In genomic region chr2:42969231-42970150, GRCh38 we compare ENCODE assay signal across 11 cellular contexts.
DNase-seq lines count a peak whose midpoint lies in the region; ATAC-seq and TF ChIP-seq lines count a peak whose summit lies in the region.
"Had no signal": no experiment of that assay in that cellular context is flagged by ENCODE, and none has a peak within 500 bp of the region (broad histone marks: within the 10 kb centered on the region; RNA-seq: fewer than 3 reads in every experiment).

No MANE protein-coding gene starts in this region.

- no peak for TF ChIP-seq EP300 in gastroesophageal sphincter (IDR thresholded peaks at IDR 0.05)

- no peaks in the 10 kb centered on the region for H3K27me3 ChIP-seq in gastroesophageal sphincter
- H3K27me3 ChIP-seq in spleen (replicated peaks in 1 of 7): no peaks in the 10 kb centered on the region

- peak; percentile 46 for ATAC-seq in gastroesophageal sphincter

- H3K36me3 ChIP-seq in gastroesophageal sphincter (no peaks in the 10 kb centered on the region), spleen (no peaks in the 10 kb centered on the region)

- TF ChIP-seq POLR2A in gastroesophageal sphincter (IDR thresholded peaks at IDR 0.05) (no peak), spleen (IDR thresholded peaks at IDR 0.05) (no peak)

- WGBS in adipose tissue, 3 donors: 66 to 84% (median 67%) methylated on average over 12 of the region's 12 CpGs
- WGBS in gastroesophageal sphincter (ENCODE audit: low coverage in 1 of 2), 2 donors: 83% methylated on average over 6 of the region's 12 CpGs; no CpG with 5 or more reads in 1 of the 2 donors
- 74 to 86% (median 78%) methylated on average over 11 to 12 of the region's 12 CpGs for WGBS in spleen, 5 donors

- H3K9me3 ChIP-seq in gastroesophageal sphincter (peaks cover 0 to 6% (median 0%) of the 10 kb centered on the region in 3 donors), spleen (no peaks in the 10 kb centered on the region)

- H3K4me1 ChIP-seq in gastroesophageal sphincter (peaks cover 0 to 47% (median 13%) of the 10 kb centered on the region in 3 donors), spleen (peaks cover 3 to 47% (median 17%) of the 10 kb centered on the region in 6 donors)

- TF ChIP-seq CTCF in gastroesophageal sphincter (IDR thresholded peaks at IDR 0.05) (no peak), spleen (IDR thresholded peaks at IDR 0.05 in 8 of 11, conservative IDR thresholded peaks at IDR 0.05 in 3 of 11) (no peak)

- H3K4me3 ChIP-seq in gastroesophageal sphincter (no peak overlapping the region), spleen (no peak overlapping the region)

- intact Hi-C loops in spleen (cut with DNase I; ENCODE audit: low total_unique reads) (loop anchor here (10.0 kb wide), 1 partner anchor 255 kb away; the partner anchor contains the start of gene ZFP36L2), head of caudate nucleus (cut with DNase I) (loop anchor here (5.0 kb wide), 1 partner anchor 258 kb away; the partner anchor contains the start of gene ZFP36L2)

- DNase-seq in GM04504 (ENCODE audit: low read depth) (peak; percentile 87), spleen (peak; percentile 48), middle frontal gyrus (ENCODE audit: extremely low spot score, low spot score) (no peak), head of caudate nucleus (no peak)
- no peak for DNase-seq in stimulated activated naive CD4-positive, alpha-beta T cell (lab: John Stamatoyannopoulos, UW)
- DNase-seq in activated naive CD4-positive, alpha-beta T cell treated with anti-CD3 and anti-CD28 coated beads, Interleukin-2, amount 50 U/mL, for 16 hours: no peak
- DNase-seq: caudate nucleus, KBM-7, NCI-H510A treated with DMSO at 0.1 percent for 48 hours had no signal

- peak overlapping the region; percentile 64 for H3K27ac ChIP-seq in adipose tissue (ENCODE audit: low read depth, low read length)
- peak overlapping the region in 3 of 4 donors; percentile 11 to 65 (median 17) for H3K27ac ChIP-seq in gastroesophageal sphincter
- H3K27ac ChIP-seq in spleen: no peak overlapping the region

Comparison
In these comparisons a context has a peak if more than half of its experiments do, and no peak if none do; other contexts are left out.
1. DNase-seq: peak in GM04504 (single experiment) and spleen (single experiment); none in stimulated activated naive CD4-positive, alpha-beta T cell (0 of 6), middle frontal gyrus (single experiment), head of caudate nucleus (0 of 42) and activated naive CD4-positive, alpha-beta T cell treated with anti-CD3 and anti-CD28 coated beads, Interleukin-2, amount 50 U/mL, for 16 hours (single experiment).
2. H3K27ac ChIP-seq: peak in adipose tissue (single experiment) and gastroesophageal sphincter (3 of 4); none in spleen (0 of 8).